In genomic region chr1:94044290-94044790, GRCh38 we compare ENCODE assay signal across 1 cellular context.
TF ChIP-seq lines count a peak whose summit lies in the region.

No MANE protein-coding gene starts in this region.

TF ChIP-seq in HepG2, 621 proteins besides CTCF, POLR2A, EP300 and RAD21 (continued from another document and continues in another):
- TF ChIP-seq ZFP91 (CRISPR knock-in tag; IDR thresholded peaks at IDR 0.05; ENCODE audit: borderline replicate concordance) (peak; percentile 44; the same call in 1 of the 2 replicates), ZFP36L1 (CRISPR knock-in tag; IDR thresholded peaks at IDR 0.05) (no peak), ZNF660 (CRISPR knock-in tag; IDR thresholded peaks at IDR 0.05; ENCODE audit: borderline replicate concordance, low read depth) (no peak), ZFP90 (CRISPR knock-in tag; IDR thresholded peaks at IDR 0.05; ENCODE audit: borderline replicate concordance) (peak; percentile 24; the same call in 1 of the 2 replicates), ETV5 (CRISPR knock-in tag; IDR thresholded peaks at IDR 0.05; ENCODE audit: borderline replicate concordance) (peak; percentile 43; the same call in 1 of the 2 replicates), ZNF850 (CRISPR knock-in tag; conservative IDR thresholded peaks at IDR 0.05) (no peak), GATAD1 (CRISPR knock-in tag; IDR thresholded peaks at IDR 0.05) (peak; percentile 87), STAG1 (CRISPR knock-in tag; IDR thresholded peaks at IDR 0.05) (peak; percentile 9; the same call in 1 of the 2 replicates), POLR2G (IDR thresholded peaks at IDR 0.05; ENCODE audit: low read depth, low read length) (0 out of 2 replicates have a peak, but pooled peaks have one; percentile 41), ETV6 (CRISPR knock-in tag; conservative IDR thresholded peaks at IDR 0.05) (peak; percentile 95), ZBTB7A (CRISPR knock-in tag; IDR thresholded peaks at IDR 0.05) (peak; percentile 84), THAP11 (CRISPR knock-in tag; IDR thresholded peaks at IDR 0.05) (peak; percentile 74), HOMEZ (CRISPR knock-in tag; IDR thresholded peaks at IDR 0.05; ENCODE audit: low read depth) (0 out of 2 replicates have a peak, but pooled peaks have one; percentile 11), FOXC1 (CRISPR knock-in tag; IDR thresholded peaks at IDR 0.05; ENCODE audit: borderline replicate concordance) (peak; percentile 47; the same call in 1 of the 2 replicates), SAP130 (CRISPR knock-in tag; IDR thresholded peaks at IDR 0.05; ENCODE audit: low read depth) (peak; percentile 68), NONO (IDR thresholded peaks at IDR 0.05) (no peak), NONO (CRISPR knock-in tag; conservative IDR thresholded peaks at IDR 0.05) (no peak), MYC (CRISPR knock-in tag; IDR thresholded peaks at IDR 0.05; ENCODE audit: borderline replicate concordance) (peak; percentile 40), SRF (IDR thresholded peaks at IDR 0.05; ENCODE audit: low read depth, low read length) (peak; percentile 71; the same call in 1 of the 2 replicates), ZFX (CRISPR knock-in tag; IDR thresholded peaks at IDR 0.05; ENCODE audit: low read depth) (peak; percentile 43; the same call in 1 of the 2 replicates), HMGXB4 (CRISPR knock-in tag; IDR thresholded peaks at IDR 0.05; ENCODE audit: borderline replicate concordance in 1 of 2, low read depth in 1 of 2) (peak; percentile 34 to 49; a peak in 1 of 4 replicates), AHDC1 (CRISPR knock-in tag; IDR thresholded peaks at IDR 0.05; ENCODE audit: borderline replicate concordance) (0 out of 2 replicates have a peak, but pooled peaks have one; percentile 12), ZMYM4 (CRISPR knock-in tag; IDR thresholded peaks at IDR 0.05) (peak; percentile 63; the same call in 1 of the 2 replicates), YEATS4 (CRISPR knock-in tag; IDR thresholded peaks at IDR 0.05; ENCODE audit: borderline replicate concordance) (peak; percentile 59; the same call in 1 of the 2 replicates), HBP1 (CRISPR knock-in tag; IDR thresholded peaks at IDR 0.05; ENCODE audit: low read depth) (peak; percentile 68; the same call in 1 of the 2 replicates), GABPB1 (CRISPR knock-in tag; IDR thresholded peaks at IDR 0.05) (peak; percentile 82), ZNF468 (CRISPR knock-in tag; IDR thresholded peaks at IDR 0.05) (no peak), ZBTB26 (CRISPR knock-in tag; IDR thresholded peaks at IDR 0.05; ENCODE audit: borderline replicate concordance) (0 out of 2 replicates have a peak, but pooled peaks have one; percentile 61), JUND (CRISPR knock-in tag; IDR thresholded peaks at IDR 0.05) (0 out of 2 replicates have a peak, but pooled peaks have one; percentile 17), SRSF1 (optimal IDR thresholded peaks at IDR 0.05; ENCODE audit: low read depth, low read length) (no peak), ASH2L (IDR thresholded peaks at IDR 0.05; ENCODE audit: insufficient read length, low read depth, low read length) (peak; percentile 61), MED1 (CRISPR knock-in tag; IDR thresholded peaks at IDR 0.05) (peak; percentile 57), ZNF160 (CRISPR knock-in tag; IDR thresholded peaks at IDR 0.05) (no peak), RXRA (CRISPR knock-in tag; IDR thresholded peaks at IDR 0.05) (0 out of 2 replicates have a peak, but pooled peaks have one; percentile 25), ZNF331 (CRISPR knock-in tag; IDR thresholded peaks at IDR 0.05) (0 out of 2 replicates have a peak, but pooled peaks have one; percentile 36), YEATS2 (CRISPR knock-in tag; IDR thresholded peaks at IDR 0.05; ENCODE audit: borderline replicate concordance) (peak; percentile 72), MIXL1 (CRISPR knock-in tag; IDR thresholded peaks at IDR 0.05) (no peak), GATA4 (IDR thresholded peaks at IDR 0.05; ENCODE audit: borderline replicate concordance, low read depth) (no peak), MEIS2 (CRISPR knock-in tag; IDR thresholded peaks at IDR 0.05) (0 out of 2 replicates have a peak, but pooled peaks have one; percentile 21), SALL2 (CRISPR knock-in tag; IDR thresholded peaks at IDR 0.05) (no peak), NFIC (IDR thresholded peaks at IDR 0.05; ENCODE audit: low read length) (0 out of 2 replicates have a peak, but pooled peaks have one; percentile 36)
